In the genomic region with DNA sequence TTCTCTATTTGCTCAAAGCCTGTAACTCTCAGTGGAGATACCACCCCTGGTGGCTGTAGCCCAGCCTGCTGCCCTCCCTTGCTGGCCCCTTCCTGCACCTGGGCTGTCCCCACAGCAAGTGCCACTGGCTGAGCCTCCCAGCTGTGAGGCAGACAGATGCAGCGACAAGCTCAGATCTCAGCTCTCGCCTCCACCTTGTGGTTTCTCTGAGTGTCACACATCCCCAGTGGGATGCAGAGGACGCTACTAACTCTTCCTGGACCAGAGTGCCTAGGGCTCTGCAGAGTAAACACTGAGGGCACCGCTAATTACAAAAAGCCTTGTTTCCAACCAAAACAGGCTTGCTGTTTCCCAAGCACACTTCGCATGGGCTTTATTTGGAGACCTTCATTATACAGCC, we compare ENCODE assay signal across 8 cellular contexts. TPM values are rescaled to one million over a fixed set of nuclear protein-coding genes. Genes with fewer than 3 reads are reported as not detected.
DNase-seq lines count a peak whose midpoint lies in the region; ATAC-seq, FAIRE-seq and TF ChIP-seq lines count a peak whose summit lies in the region.

No MANE protein-coding gene starts in this region.

- BruUV-seq in K562 (replicated peaks; lab: Mats Ljungman, UMichigan) = no TSS peak

- TF ChIP-seq CTCF in K562 (IDR thresholded peaks at IDR 0.05 in 2 of 3, conservative IDR thresholded peaks at IDR 0.05 in 1 of 3; ENCODE audit: insufficient read depth in 2 of 3, low read depth in 1 of 3, low read length in 3 of 3) = peak in 2 of 3 experiments; percentile 99; a peak in 4 of 6 replicates
- TF ChIP-seq CTCF in parathyroid adenoma (IDR thresholded peaks at IDR 0.05) = peak; percentile 37

- CTCF ChIA-PET in activated CD4-positive, alpha-beta T cell treated with anti-CD3 and anti-CD28 coated beads, Interleukin-2, amount 10 ng/mL, durations not matched to agents 7 days and 5 days (lab: Charles Lee) = interaction anchor here (0.8 to 1.4 kb wide), 2 partner anchors 9 to 22 kb away, joined by 3 to 7 read pairs; partner anchors contain the start of gene YPEL1
- CTCF ChIA-PET in K562 (lab: Yijun Ruan, JAX; ENCODE audit: low intra/inter-chr PET ratio) = interaction anchor here (0.6 to 3.6 kb wide), 5 partner anchors 9 to 225 kb away, joined by 3 to 27 read pairs (median 4); partner anchors contain the start of gene YPEL1

- H2AFZ ChIP-seq in K562 (ENCODE audit: low read depth, low read length) = no peak overlapping the region
- H2AFZ ChIP-seq in parathyroid adenoma = no peak overlapping the region

- H3K27me3 Mint-ChIP-seq in activated CD4-positive, alpha-beta T cell treated with anti-CD3 and anti-CD28 coated beads, Interleukin-2, amount 10 ng/mL, durations not matched to agents 7 days and 5 days = no peaks in the 10 kb centered on the region

- peaks cover 37 to 84% of the 10 kb centered on the region in 2 experiments for H3K27me3 ChIP-seq in K562 (ENCODE audit: control insufficient read depth in 2 of 2, insufficient read depth in 2 of 2, low read length in 2 of 2)
- H3K27me3 ChIP-seq in parathyroid adenoma (ENCODE audit: control insufficient read depth, insufficient read depth, low read length) = no peaks in the 10 kb centered on the region

- DNase-seq in activated CD4-positive, alpha-beta T cell treated with anti-CD3 and anti-CD28 coated beads, Interleukin-2, amount 10 ng/mL, durations not matched to agents 7 days and 5 days = peak; percentile 62
- no peak for DNase-seq in activated CD4-positive, alpha-beta T cell treated with anti-CD3 and anti-CD28 coated beads, Interleukin-2, amount 50 U/mL, for 4 hours
- DNase-seq in NCI-H524 treated with DMSO at 0.1 percent for 48 hours (lab: John Stamatoyannopoulos, UW) (peak; percentile 23), K562 (ENCODE audit: extremely low read depth in 1 of 4, low spot score in 3 of 4) (peak; percentile 77 to 94 (median 86)), kidney glomerular epithelial cell (lab: John Stamatoyannopoulos, UW) (no peak)

- peak overlapping the region in 1 of 2 experiments; percentile 10; a peak in 1 of 4 replicates for H3K9ac ChIP-seq in K562 (ENCODE audit: insufficient read depth in 1 of 2, low read depth in 2 of 2, low read length in 2 of 2)
- H3K9ac ChIP-seq in parathyroid adenoma = no peak overlapping the region

- WGBS in K562 (ENCODE audit: insufficient coverage, low coverage, missing lambda C conversion rate) = 2% methylated on average over 5 of the region's 5 CpGs

- peak in 1 of 2 experiments; percentile 97; a peak in 2 of 4 replicates for TF ChIP-seq RAD21 in K562 (CRISPR knock-in tag; conservative IDR thresholded peaks at IDR 0.05 in 1 of 2, IDR thresholded peaks at IDR 0.05 in 1 of 2)

- TF ChIP-seq EP300 in K562 (IDR thresholded peaks at IDR 0.05; ENCODE audit: low read length) = no peak

- no peak overlapping the region for H3K4me2 ChIP-seq in K562 (ENCODE audit: insufficient read depth, low read length)
- H3K4me2 ChIP-seq in parathyroid adenoma (ENCODE audit: low read length) = no peak overlapping the region

- no peak overlapping the region for H3K4me3 Mint-ChIP-seq in activated CD4-positive, alpha-beta T cell treated with anti-CD3 and anti-CD28 coated beads, Interleukin-2, amount 10 ng/mL, durations not matched to agents 7 days and 5 days

- H3K4me3 ChIP-seq in K562 (no peak overlapping the region), parathyroid adenoma (ENCODE audit: low read depth, low read length) (no peak overlapping the region)

- FAIRE-seq in K562 (lab: Jason Lieb, UNC) = peak; percentile 88

- POLR2A ChIA-PET in activated CD4-positive, alpha-beta T cell treated with anti-CD3 and anti-CD28 coated beads, Interleukin-2, amount 10 ng/mL, durations not matched to agents 7 days and 5 days (lab: Charles Lee) = no interaction called here
- POLR2A ChIA-PET in K562 (lab: Yijun Ruan, JAX) = interaction anchor here (0.6 to 5.3 kb wide), 24 partner anchors 9 to 233 kb away, joined by 3 to 53 read pairs (median 4); partner anchors contain the start of genes MAPK1, PPIL2 and YPEL1

- no peaks in the 10 kb centered on the region for H3K9me3 Mint-ChIP-seq in activated CD4-positive, alpha-beta T cell treated with anti-CD3 and anti-CD28 coated beads, Interleukin-2, amount 10 ng/mL, durations not matched to agents 7 days and 5 days

- H3K79me2 ChIP-seq in K562 (ENCODE audit: control insufficient read depth, insufficient read depth, low read length) (no peaks in the 10 kb centered on the region), parathyroid adenoma (peaks cover 5% of the 10 kb centered on the region)

- no peaks in the 10 kb centered on the region for H3K36me3 Mint-ChIP-seq in activated CD4-positive, alpha-beta T cell treated with anti-CD3 and anti-CD28 coated beads, Interleukin-2, amount 10 ng/mL, durations not matched to agents 7 days and 5 days (ENCODE audit: low read depth)

- intact Hi-C loops in K562 (cut with micrococcal nuclease) = loop anchor here (2.0 kb wide), 1 partner anchor 14 kb away; no protein-coding TSS in a partner anchor

- H3K36me3 ChIP-seq in K562 (ENCODE audit: control insufficient read depth, insufficient read depth, low read length) (no peaks in the 10 kb centered on the region), parathyroid adenoma (ENCODE audit: control insufficient read depth, insufficient read depth, low read length) (no peaks in the 10 kb centered on the region)

- ATAC-seq in K562 = peak; percentile 98
- ATAC-seq in HG02759 (IDR thresholded peaks at IDR 0.05; ENCODE audit: unreplicated experiment) = no peak
- ATAC-seq in GM18520 (IDR thresholded peaks at IDR 0.05; ENCODE audit: unreplicated experiment) = no peak

- no peaks in the 10 kb centered on the region for H3K9me1 ChIP-seq in K562 (ENCODE audit: control insufficient read depth, insufficient read depth, low read length)

- no peak overlapping the region for H3K27ac Mint-ChIP-seq in activated CD4-positive, alpha-beta T cell treated with anti-CD3 and anti-CD28 coated beads, Interleukin-2, amount 10 ng/mL, durations not matched to agents 7 days and 5 days

- H4K20me1 ChIP-seq in K562 (replicated peaks; ENCODE audit: control insufficient read depth, insufficient read depth, low read length) = peaks cover 37% of the 10 kb centered on the region

- H3K4me1 ChIP-seq in K562 (replicated peaks in 1 of 2; ENCODE audit: control insufficient read depth in 2 of 2, insufficient read depth in 2 of 2, low read length in 2 of 2) (peaks cover 0 to 13% of the 10 kb centered on the region in 2 experiments; a peak in 2 of 5 replicates), parathyroid adenoma (no peaks in the 10 kb centered on the region)

- peaks cover 6% of the 10 kb centered on the region for H3K4me1 Mint-ChIP-seq in activated CD4-positive, alpha-beta T cell treated with anti-CD3 and anti-CD28 coated beads, Interleukin-2, amount 10 ng/mL, durations not matched to agents 7 days and 5 days

- H3K9me3 ChIP-seq in K562 (replicated peaks; ENCODE audit: control insufficient read depth, insufficient read depth, low read depth, low read length) = no peaks in the 10 kb centered on the region
- H3K9me3 ChIP-seq in parathyroid adenoma (ENCODE audit: control insufficient read depth, low read length) = no peaks in the 10 kb centered on the region

- in situ Hi-C loops in K562 (cut with MboI) = no loop called here

- no peak for TF ChIP-seq POLR2A in K562 (conservative IDR thresholded peaks at IDR 0.05)

- H3K27ac ChIP-seq in K562 (ENCODE audit: extremely low read depth, low read depth, low read length) (no peak overlapping the region), parathyroid adenoma (no peak overlapping the region)

TF ChIP-seq in K562, 482 proteins besides CTCF, POLR2A, EP300 and RAD21 (continues in another document):
- TF ChIP-seq, protein P1, sequence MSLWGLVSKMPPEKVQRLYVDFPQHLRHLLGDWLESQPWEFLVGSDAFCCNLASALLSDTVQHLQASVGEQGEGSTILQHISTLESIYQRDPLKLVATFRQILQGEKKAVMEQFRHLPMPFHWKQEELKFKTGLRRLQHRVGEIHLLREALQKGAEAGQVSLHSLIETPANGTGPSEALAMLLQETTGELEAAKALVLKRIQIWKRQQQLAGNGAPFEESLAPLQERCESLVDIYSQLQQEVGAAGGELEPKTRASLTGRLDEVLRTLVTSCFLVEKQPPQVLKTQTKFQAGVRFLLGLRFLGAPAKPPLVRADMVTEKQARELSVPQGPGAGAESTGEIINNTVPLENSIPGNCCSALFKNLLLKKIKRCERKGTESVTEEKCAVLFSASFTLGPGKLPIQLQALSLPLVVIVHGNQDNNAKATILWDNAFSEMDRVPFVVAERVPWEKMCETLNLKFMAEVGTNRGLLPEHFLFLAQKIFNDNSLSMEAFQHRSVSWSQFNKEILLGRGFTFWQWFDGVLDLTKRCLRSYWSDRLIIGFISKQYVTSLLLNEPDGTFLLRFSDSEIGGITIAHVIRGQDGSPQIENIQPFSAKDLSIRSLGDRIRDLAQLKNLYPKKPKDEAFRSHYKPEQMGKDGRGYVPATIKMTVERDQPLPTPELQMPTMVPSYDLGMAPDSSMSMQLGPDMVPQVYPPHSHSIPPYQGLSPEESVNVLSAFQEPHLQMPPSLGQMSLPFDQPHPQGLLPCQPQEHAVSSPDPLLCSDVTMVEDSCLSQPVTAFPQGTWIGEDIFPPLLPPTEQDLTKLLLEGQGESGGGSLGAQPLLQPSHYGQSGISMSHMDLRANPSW (CRISPR knock-in tag; IDR thresholded peaks at IDR 0.05) = no peak; the same call in 1 of the 2 replicates
- TF ChIP-seq DNMT1 (IDR thresholded peaks at IDR 0.05) (no peak), FOS (IDR thresholded peaks at IDR 0.05; ENCODE audit: extremely low read depth, insufficient read length) (no peak), RNF2 (IDR thresholded peaks at IDR 0.05) (no peak)

RNA-seq across cellular contexts. Expression of gene YPEL1, which starts 8.9 kb away (rescaled TPM):
- total RNA-seq in activated CD4-positive, alpha-beta T cell treated with anti-CD3 and anti-CD28 coated beads, Interleukin-2, amount 10 ng/mL, durations not matched to agents 7 days and 5 days = 10 to 100 TPM in 1 of 2 experiments, 1 to 10 TPM in 1; 8.9 to 11.0 TPM
- total RNA-seq in K562 (2011; cell fraction: chromatin; rRNA removed; ENCODE audit: low replicate concordance) = 4.4 and 6.2 TPM in 2 replicates
- total RNA-seq in K562 (2011; cell fraction: nucleolus; rRNA removed) = 3.0 TPM in 2 replicates
- total RNA-seq in K562 (2011; cell fraction: nucleoplasm; rRNA removed) = 4.6 and 4.7 TPM in 2 replicates
- total RNA-seq in K562 (2014; rRNA removed) = 0.18 and 0.49 TPM in 2 replicates
- 0.41 and 0.47 TPM in 2 replicates for total RNA-seq in K562 (2014; rRNA removed; fragmentation: Illumina TruSeq; extraction: Trizol)
- 0.15 and 0.25 TPM in 2 replicates for total RNA-seq in K562 (2015; rRNA removed; fragmentation: Illumina TruSeq; extraction: Trizol)
- total RNA-seq in K562 (2021) = 0.53 and 0.54 TPM in 2 replicates
- polyA plus RNA-seq in K562 (2011; rRNA removed) = 2.2 and 2.4 TPM in 2 replicates
- polyA plus RNA-seq in K562 (2011; cell fraction: cytosol; rRNA removed) = 0.63 and 1.4 TPM in 2 replicates
- polyA plus RNA-seq in K562 (2011; cell fraction: nucleus; rRNA removed) = 1.9 and 2.6 TPM in 2 replicates
- polyA plus RNA-seq in K562 (2012) = 0.59 and 4.0 TPM in 2 replicates
- polyA plus RNA-seq in K562 (2014; fragmentation: Illumina TruSeq; extraction: Trizol) = 0.46 TPM in 2 replicates
- polyA plus RNA-seq in K562 (2014; fragmentation: Nextera tagmentation; extraction: Ambion mirVana) = under 1 TPM; 0.07 to 0.10 TPM
- 0.36 and 1.7 TPM in 2 replicates for polyA plus RNA-seq in K562 (2014; rRNA removed)
- 1.4 and 3.0 TPM in 2 replicates for polyA minus RNA-seq in K562 (2011; rRNA and poly(A)+ RNA removed)
- polyA minus RNA-seq in K562 (2011; cell fraction: cytosol; rRNA and poly(A)+ RNA removed) = 0.46 and 0.67 TPM in 2 replicates
- polyA minus RNA-seq in K562 (2011; cell fraction: nucleus; rRNA and poly(A)+ RNA removed) = 0.67 and 1.00 TPM in 2 replicates

Comparison
In these comparisons a context has a peak if more than half of its experiments do, and no peak if none do; other contexts are left out.
1. DNase-seq: peak in activated CD4-positive, alpha-beta T cell treated with anti-CD3 and anti-CD28 coated beads, Interleukin-2, amount 10 ng/mL, durations not matched to agents 7 days and 5 days (single experiment), NCI-H524 treated with DMSO at 0.1 percent for 48 hours (single experiment) and K562 (4 of 4); none in activated CD4-positive, alpha-beta T cell treated with anti-CD3 and anti-CD28 coated beads, Interleukin-2, amount 50 U/mL, for 4 hours (0 of 2) and kidney glomerular epithelial cell (single experiment).